8 cellular contexts compared by ENCODE assay signal in the genomic region with DNA sequence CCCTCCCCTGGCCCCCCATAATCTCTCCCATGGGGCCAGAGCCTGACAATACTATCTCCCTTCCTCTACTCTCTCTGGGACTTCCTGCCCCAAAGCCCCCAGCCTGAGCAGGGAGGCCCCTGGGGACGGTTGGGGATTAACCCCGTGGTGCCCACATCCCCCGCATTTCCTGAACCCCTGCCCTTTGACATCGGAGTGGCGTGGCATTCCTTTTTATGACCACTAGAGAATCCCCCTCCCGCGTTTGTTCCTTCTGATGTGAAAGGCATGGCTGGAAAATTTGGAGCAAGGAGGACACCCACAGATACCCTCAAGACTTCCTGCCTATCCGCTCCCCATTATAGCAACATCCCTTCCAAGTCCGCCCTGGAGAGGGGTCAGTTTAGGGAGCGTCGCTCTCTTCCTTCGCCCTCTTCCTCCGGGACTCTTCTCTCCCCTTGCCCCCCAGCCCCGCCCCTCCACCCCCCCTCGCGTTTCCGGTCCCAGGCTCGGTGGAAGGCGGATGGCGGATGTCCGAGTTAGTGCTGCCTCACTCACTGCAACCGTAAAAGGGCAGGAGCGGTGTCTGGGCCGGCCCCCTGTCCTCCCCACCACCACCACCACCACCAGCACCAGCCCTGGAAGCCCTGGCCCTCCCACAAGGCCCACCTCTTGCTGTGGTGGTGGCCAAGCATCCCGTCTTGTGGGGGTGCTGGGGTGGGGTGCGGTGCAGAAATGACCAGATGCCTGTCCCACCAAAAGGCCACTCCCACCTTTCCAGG. TPM values are rescaled to one million over a fixed set of nuclear protein-coding genes. Genes with fewer than 3 reads are reported as not detected.
DNase-seq lines count a peak whose midpoint lies in the region; ATAC-seq, FAIRE-seq and TF ChIP-seq lines count a peak whose summit lies in the region.

No MANE protein-coding gene starts in this region.

- peaks cover 0 to 3% of the 10 kb centered on the region in 2 experiments for H3K36me3 ChIP-seq in endothelial cell of umbilical vein (ENCODE audit: control insufficient read depth in 2 of 2, extremely low read depth in 1 of 2, insufficient read depth in 2 of 2, low read length in 2 of 2)
- no peaks in the 10 kb centered on the region for H3K36me3 ChIP-seq in upper lobe of right lung

- TF ChIP-seq CTCF in endothelial cell of umbilical vein (IDR thresholded peaks at IDR 0.05; ENCODE audit: extremely low read depth in 1 of 2, insufficient read depth in 1 of 2, low read depth in 1 of 2, low read length in 2 of 2) (no peak), upper lobe of right lung (IDR thresholded peaks at IDR 0.05) (no peak)

- H4K20me1 ChIP-seq in endothelial cell of umbilical vein (replicated peaks; ENCODE audit: control insufficient read depth, extremely low read depth, insufficient read depth, low read length) = no peaks in the 10 kb centered on the region

- H3K4me3 ChIP-seq in endothelial cell of umbilical vein (replicated peaks in 1 of 3; ENCODE audit: insufficient read depth in 1 of 3, low read depth in 1 of 3, low read length in 3 of 3) (peak overlapping the region; percentile 92 to 100 (median 96)), mononuclear cell (ENCODE audit: low read length) (peak overlapping the region; percentile 97), upper lobe of right lung (peak overlapping the region; percentile 99)

- peak overlapping the region; percentile 89 for H3K27ac Mint-ChIP-seq in T-helper 2 cell treated with Interferon-gamma antibody and Interleukin-4, amounts not matched to agents 5 μg/mL and 100 μg/mL, for 36 hours

- no peaks in the 10 kb centered on the region for H3K9me3 Mint-ChIP-seq in T-helper 2 cell treated with Interferon-gamma antibody and Interleukin-4, amounts not matched to agents 5 μg/mL and 100 μg/mL, for 36 hours

- FAIRE-seq in endothelial cell of umbilical vein (lab: Jason Lieb, UNC) = peak; percentile 76

- POLR2A ChIA-PET in endothelial cell of umbilical vein (lab: Charles Lee) = no interaction called here

- H3K9me1 ChIP-seq in endothelial cell of umbilical vein (replicated peaks; ENCODE audit: control insufficient read depth, extremely low read depth, insufficient read depth, low read length) = no peaks in the 10 kb centered on the region

- dilution Hi-C loops in endothelial cell of umbilical vein (cut with MboI; ENCODE audit: extremely low pct_ligation_motif_present, low sequenced_read_pairs) = no loop called here

- no peaks in the 10 kb centered on the region for H3K27me3 Mint-ChIP-seq in T-helper 2 cell treated with Interferon-gamma antibody and Interleukin-4, amounts not matched to agents 5 μg/mL and 100 μg/mL, for 36 hours (ENCODE audit: low read depth)

- H3K9ac ChIP-seq in endothelial cell of umbilical vein (replicated peaks; ENCODE audit: extremely low read depth, insufficient read depth, low read length) = peak overlapping the region; percentile 48

- H3K4me2 ChIP-seq in endothelial cell of umbilical vein (ENCODE audit: insufficient read depth, low read length) = peak overlapping the region; percentile 94

- H3K9me3 ChIP-seq in endothelial cell of umbilical vein (replicated peaks; ENCODE audit: control insufficient read depth, insufficient read depth, low read length) (no peaks in the 10 kb centered on the region), mononuclear cell (ENCODE audit: low read depth, low read length) (no peaks in the 10 kb centered on the region), upper lobe of right lung (no peaks in the 10 kb centered on the region)

- intact Hi-C loops in endothelial cell of umbilical vein (cut with micrococcal nuclease) = loop anchor here (2.0 kb wide), 1 partner anchor 14 kb away; no protein-coding TSS in a partner anchor
- intact Hi-C loops in upper lobe of right lung (cut with DNase I) = no loop called here

- H3K27ac ChIP-seq in endothelial cell of umbilical vein (ENCODE audit: insufficient read depth, low read depth, low read length) = peak overlapping the region; percentile 53
- H3K27ac ChIP-seq in upper lobe of right lung = peak overlapping the region; percentile 82

- TSS peak; percentile 38 for BruUV-seq in endothelial cell of umbilical vein (replicated peaks; lab: Mats Ljungman, UMichigan)

- peaks cover 32% of the 10 kb centered on the region for H3K4me1 ChIP-seq in endothelial cell of umbilical vein (ENCODE audit: control insufficient read depth, extremely low read depth, insufficient read depth, low read length)
- H3K4me1 ChIP-seq in mononuclear cell (ENCODE audit: insufficient read depth, low read length) = peaks cover 66% of the 10 kb centered on the region
- peaks cover 31% of the 10 kb centered on the region for H3K4me1 ChIP-seq in upper lobe of right lung

- peaks cover 70% of the 10 kb centered on the region for H3K79me2 ChIP-seq in endothelial cell of umbilical vein (ENCODE audit: control insufficient read depth, insufficient read depth, low read length)

- CTCF ChIA-PET in endothelial cell of umbilical vein (lab: Charles Lee) = interaction anchor here (1.0 to 2.0 kb wide), 4 partner anchors 13 to 107 kb away, joined by 3 to 6 read pairs (median 4); no protein-coding TSS in a partner anchor

- ATAC-seq in upper lobe of right lung = peak; percentile 55
- no peak for ATAC-seq in HG02623 (IDR thresholded peaks at IDR 0.05; ENCODE audit: unreplicated experiment)

- peak overlapping the region; percentile 91 for H3K4me3 Mint-ChIP-seq in T-helper 2 cell treated with Interferon-gamma antibody and Interleukin-4, amounts not matched to agents 5 μg/mL and 100 μg/mL, for 36 hours

- TF ChIP-seq POLR2A in endothelial cell of umbilical vein (IDR thresholded peaks at IDR 0.05; ENCODE audit: low read depth, low read length) = peak; percentile 15

- H3K27me3 ChIP-seq in endothelial cell of umbilical vein (ENCODE audit: control insufficient read depth in 2 of 2, insufficient read depth in 2 of 2, low read length in 2 of 2) (no peaks in the 10 kb centered on the region), mononuclear cell (ENCODE audit: insufficient read depth, low read length) (no peaks in the 10 kb centered on the region), upper lobe of right lung (no peaks in the 10 kb centered on the region)

- H3K4me1 Mint-ChIP-seq in T-helper 2 cell treated with Interferon-gamma antibody and Interleukin-4, amounts not matched to agents 5 μg/mL and 100 μg/mL, for 36 hours (ENCODE audit: low read depth) = peaks cover 31% of the 10 kb centered on the region

- no peak overlapping the region for H2AFZ ChIP-seq in endothelial cell of umbilical vein (ENCODE audit: low read depth, low read length)

- H3K36me3 Mint-ChIP-seq in T-helper 2 cell treated with Interferon-gamma antibody and Interleukin-4, amounts not matched to agents 5 μg/mL and 100 μg/mL, for 36 hours (ENCODE audit: low read depth) = peaks cover 28% of the 10 kb centered on the region

- DNase-seq in GM03348 (ENCODE audit: low spot score) (peak; percentile 93), HUDEP-2 (lab: John Stamatoyannopoulos, UW; ENCODE audit: unreplicated experiment in 76 of 76) (peak in 41 of 76 experiments; percentile 9 to 67 (median 42)), endothelial cell of umbilical vein (ENCODE audit: low read depth, low spot score) (peak; percentile 49), upper lobe of right lung (peak; percentile 84), NCI-H1436 (lab: John Stamatoyannopoulos, UW) (no peak)
- DNase-seq in T-helper 2 cell treated with Interferon-gamma antibody and Interleukin-4, amounts not matched to agents 5 μg/mL and 100 μg/mL, for 36 hours (ENCODE audit: low spot score) = peak; percentile 52

RNA-seq across cellular contexts. Expression of a gene that starts 1.8 kb away (rescaled TPM):
- 154 and 186 TPM in 2 replicates for total RNA-seq in endothelial cell of umbilical vein
- polyA plus RNA-seq in endothelial cell of umbilical vein = 94.3 and 126 TPM in 2 replicates
- polyA plus RNA-seq in endothelial cell of umbilical vein (2011; cell fraction: cytosol; rRNA removed) = 64.2 and 67.9 TPM in 2 replicates
- polyA plus RNA-seq in endothelial cell of umbilical vein (2011; cell fraction: nucleus; rRNA removed) = 57.6 and 70.4 TPM in 2 replicates
- polyA plus RNA-seq in endothelial cell of umbilical vein (2012) = 74.7 and 84.2 TPM in 2 replicates
- polyA minus RNA-seq in endothelial cell of umbilical vein = 65.0 and 69.3 TPM in 2 replicates
- 43.9 TPM for polyA minus RNA-seq in endothelial cell of umbilical vein (2011; cell fraction: cytosol; rRNA and poly(A)+ RNA removed)
- polyA minus RNA-seq in endothelial cell of umbilical vein (2011; cell fraction: nucleus; rRNA and poly(A)+ RNA removed) = 22.8 and 42.8 TPM in 2 replicates
- total RNA-seq in mononuclear cell = 95.8 TPM
- 155 TPM for total RNA-seq in upper lobe of right lung

RNA-seq across cellular contexts. Expression of a gene that starts 10.9 kb away (rescaled TPM):
- 0.40 and 0.81 TPM in 2 replicates for total RNA-seq in endothelial cell of umbilical vein
- polyA plus RNA-seq in endothelial cell of umbilical vein = 0.48 and 0.59 TPM in 2 replicates
- 0.44 and 0.71 TPM in 2 replicates for polyA plus RNA-seq in endothelial cell of umbilical vein (2011; cell fraction: cytosol; rRNA removed)
- 0.43 and 0.50 TPM in 2 replicates for polyA plus RNA-seq in endothelial cell of umbilical vein (2011; cell fraction: nucleus; rRNA removed)
- 2.4 and 2.7 TPM in 2 replicates for polyA plus RNA-seq in endothelial cell of umbilical vein (2012)
- polyA minus RNA-seq in endothelial cell of umbilical vein = 0.93 TPM in 1 of 2 replicates, not detected in the other
- polyA minus RNA-seq in endothelial cell of umbilical vein (2011; cell fraction: cytosol; rRNA and poly(A)+ RNA removed) = not detected
- polyA minus RNA-seq in endothelial cell of umbilical vein (2011; cell fraction: nucleus; rRNA and poly(A)+ RNA removed) = not detected in 2 replicates
- 4.3 TPM for total RNA-seq in mononuclear cell
- 0.67 TPM for total RNA-seq in upper lobe of right lung

RNA-seq across cellular contexts. Expression of a gene that starts 12.3 kb away (rescaled TPM):
- total RNA-seq in endothelial cell of umbilical vein (12.0 and 12.9 TPM in 2 replicates), mononuclear cell (1.5 TPM), upper lobe of right lung (13.3 TPM)
- 21.0 and 22.5 TPM in 2 replicates for polyA plus RNA-seq in endothelial cell of umbilical vein
- polyA plus RNA-seq in endothelial cell of umbilical vein (2011; cell fraction: cytosol; rRNA removed) = 10.5 and 13.6 TPM in 2 replicates
- polyA plus RNA-seq in endothelial cell of umbilical vein (2011; cell fraction: nucleus; rRNA removed) = 6.2 and 6.8 TPM in 2 replicates
- polyA plus RNA-seq in endothelial cell of umbilical vein (2012) = 13.1 and 21.4 TPM in 2 replicates
- polyA minus RNA-seq in endothelial cell of umbilical vein = 6.5 and 11.9 TPM in 2 replicates
- 3.3 TPM for polyA minus RNA-seq in endothelial cell of umbilical vein (2011; cell fraction: cytosol; rRNA and poly(A)+ RNA removed)
- 1.8 and 7.0 TPM in 2 replicates for polyA minus RNA-seq in endothelial cell of umbilical vein (2011; cell fraction: nucleus; rRNA and poly(A)+ RNA removed)

RNA-seq across cellular contexts. Expression of a gene that starts 41.3 kb away (rescaled TPM):
- total RNA-seq in endothelial cell of umbilical vein (2.0 and 23.0 TPM in 2 replicates), mononuclear cell (337 TPM), upper lobe of right lung (3.6 TPM)
- 9.8 and 10.7 TPM in 2 replicates for polyA plus RNA-seq in endothelial cell of umbilical vein
- 4.8 and 16.0 TPM in 2 replicates for polyA plus RNA-seq in endothelial cell of umbilical vein (2011; cell fraction: cytosol; rRNA removed)
- 128 and 173 TPM in 2 replicates for polyA plus RNA-seq in endothelial cell of umbilical vein (2011; cell fraction: nucleus; rRNA removed)
- 6.2 and 6.4 TPM in 2 replicates for polyA plus RNA-seq in endothelial cell of umbilical vein (2012)
- polyA minus RNA-seq in endothelial cell of umbilical vein = 21.5 and 27.3 TPM in 2 replicates
- 7.1 TPM for polyA minus RNA-seq in endothelial cell of umbilical vein (2011; cell fraction: cytosol; rRNA and poly(A)+ RNA removed)
- polyA minus RNA-seq in endothelial cell of umbilical vein (2011; cell fraction: nucleus; rRNA and poly(A)+ RNA removed) = 89.3 and 169 TPM in 2 replicates
